27 cellular contexts compared by ENCODE assay signal in genomic region chr3:145448436-145448835, GRCh38.
A peak's percentile ranks its signal among the peaks of the same experiment; 100 is the strongest.
DNase-seq lines count a peak whose midpoint lies in the region; ATAC-seq, FAIRE-seq and TF ChIP-seq lines count a peak whose summit lies in the region.
"Had no signal": no experiment of that assay in that cellular context is flagged by ENCODE, and none has a peak within 500 bp of the region (broad histone marks: within the 10 kb centered on the region; RNA-seq: fewer than 3 reads in every experiment).

No MANE protein-coding gene starts in this region.

- no peak for TF ChIP-seq POLR2A in H54 (IDR thresholded peaks at IDR 0.05; ENCODE audit: low read depth, low read length)
- no peak for TF ChIP-seq POLR2A in GM12892 (IDR thresholded peaks at IDR 0.05; ENCODE audit: low read depth, low read length)

- H2AFZ ChIP-seq in PC-3 (ENCODE audit: low read length): 0 out of 2 replicates have a peak overlapping the region, but pooled peaks have one; percentile 29

- H3K4me2 ChIP-seq in PC-3 (ENCODE audit: low read length): peak overlapping the region; percentile 54
- H3K4me2 ChIP-seq: BLaER1 had no signal

- intact Hi-C loops in PC-3 (cut with micrococcal nuclease): no loop called here

- no peaks in the 10 kb centered on the region for H3K79me2 ChIP-seq in PC-3 (ENCODE audit: low read length)

- no peaks in the 10 kb centered on the region for H3K36me3 Mint-ChIP-seq in stimulated activated effector memory CD8-positive, alpha-beta T cell treated with anti-CD3 and anti-CD28 coated beads, Interleukin-12 subunit alpha, Interleukin-12 subunit beta, amount 100 ng/mL, for 72 hours
- H3K36me3 Mint-ChIP-seq: CD4-positive, CD25-positive, alpha-beta regulatory T cell; T-cell had no signal

- POLR2A ChIA-PET in PC-3 (lab: Charles Lee; ENCODE audit: unreplicated experiment): no interaction called here

- no peaks in the 10 kb centered on the region for H3K27me3 ChIP-seq in PC-3 (ENCODE audit: low read length)
- H3K27me3 ChIP-seq in effector memory CD4-positive, alpha-beta T cell (replicated peaks; ENCODE audit: control insufficient read depth, insufficient read depth, low read length, poor library complexity, severe bottlenecking): no peaks in the 10 kb centered on the region
- H3K27me3 ChIP-seq: BLaER1, MG63 had no signal

- no peak overlapping the region for H3K4me3 ChIP-seq in PC-3 (ENCODE audit: low read length)
- no peak overlapping the region for H3K4me3 ChIP-seq in effector memory CD4-positive, alpha-beta T cell (ENCODE audit: insufficient read depth, low read depth, low read length, poor library complexity, severe bottlenecking)
- H3K4me3 ChIP-seq: BLaER1, K562, MG63 had no signal

- no peak overlapping the region for H3K4me3 Mint-ChIP-seq in stimulated activated effector memory CD8-positive, alpha-beta T cell treated with anti-CD3 and anti-CD28 coated beads, Interleukin-12 subunit alpha, Interleukin-12 subunit beta, amount 100 ng/mL, for 72 hours
- H3K4me3 Mint-ChIP-seq: CD4-positive, CD25-positive, alpha-beta regulatory T cell; HFFc6; T-cell had no signal

- H3K36me3 ChIP-seq in PC-3 (ENCODE audit: low read depth, low read length): no peaks in the 10 kb centered on the region
- H3K36me3 ChIP-seq in effector memory CD4-positive, alpha-beta T cell (ENCODE audit: control insufficient read depth, insufficient read depth, low read length): no peaks in the 10 kb centered on the region
- H3K36me3 ChIP-seq: BLaER1, MG63 had no signal

- CTCF ChIA-PET in PC-3 (lab: Charles Lee): no interaction called here

- no peaks in the 10 kb centered on the region for H3K9me3 ChIP-seq in PC-3 (ENCODE audit: low read length)
- H3K9me3 ChIP-seq in effector memory CD4-positive, alpha-beta T cell (ENCODE audit: control insufficient read depth, low read length): no peaks in the 10 kb centered on the region
- H3K9me3 ChIP-seq: BLaER1, MG63 had no signal

- no peak for TF ChIP-seq CTCF in PC-3 (conservative IDR thresholded peaks at IDR 0.05; ENCODE audit: low read depth, low read length)

- FAIRE-seq in H54 (lab: Jason Lieb, UNC): peak; percentile 76
- no peak for FAIRE-seq in GM12892 (lab: Jason Lieb, UNC)
- FAIRE-seq: A204.1, GM12891, K562 had no signal

- in situ Hi-C loops in Caki2 (cut with HindIII; ENCODE audit: low pct_unique_long_range_greater_than_20kb, low sequenced_read_pairs): no loop called here

- H3K27ac Mint-ChIP-seq in stimulated activated effector memory CD8-positive, alpha-beta T cell treated with anti-CD3 and anti-CD28 coated beads, Interleukin-12 subunit alpha, Interleukin-12 subunit beta, amount 100 ng/mL, for 72 hours: no peak overlapping the region
- H3K27ac Mint-ChIP-seq: CD4-positive, CD25-positive, alpha-beta regulatory T cell; HFFc6; T-cell had no signal

- H3K9me3 Mint-ChIP-seq in stimulated activated effector memory CD8-positive, alpha-beta T cell treated with anti-CD3 and anti-CD28 coated beads, Interleukin-12 subunit alpha, Interleukin-12 subunit beta, amount 100 ng/mL, for 72 hours: peaks cover 9% of the 10 kb centered on the region

- no peaks in the 10 kb centered on the region for H4K20me1 ChIP-seq in PC-3 (ENCODE audit: low read length)
- H4K20me1 ChIP-seq: BLaER1 had no signal

- no peak overlapping the region for H3K9ac ChIP-seq in PC-3 (ENCODE audit: low read length)
- H3K9ac ChIP-seq: BLaER1 had no signal

- no peaks in the 10 kb centered on the region for H3K4me1 Mint-ChIP-seq in stimulated activated effector memory CD8-positive, alpha-beta T cell treated with anti-CD3 and anti-CD28 coated beads, Interleukin-12 subunit alpha, Interleukin-12 subunit beta, amount 100 ng/mL, for 72 hours
- H3K4me1 Mint-ChIP-seq: CD4-positive, CD25-positive, alpha-beta regulatory T cell; T-cell had no signal

- H3K27ac ChIP-seq in PC-3 (ENCODE audit: low read length) (peak overlapping the region; percentile 62), epithelial cell of prostate (no peak overlapping the region)
- no peak overlapping the region for H3K27ac ChIP-seq in effector memory CD4-positive, alpha-beta T cell (ENCODE audit: insufficient read depth, low read length, poor library complexity, severe bottlenecking)
- H3K27ac ChIP-seq: BLaER1, RWPE1 had no signal

- H3K4me1 ChIP-seq in PC-3 (ENCODE audit: insufficient read depth, low read length): peaks cover 26% of the 10 kb centered on the region
- H3K4me1 ChIP-seq in effector memory CD4-positive, alpha-beta T cell (ENCODE audit: control insufficient read depth, insufficient read depth, low read length, poor library complexity, severe bottlenecking): no peaks in the 10 kb centered on the region
- H3K4me1 ChIP-seq: BLaER1 had no signal

- H3F3A ChIP-seq in PC-3 (ENCODE audit: low read length, unreplicated experiment): no peaks in the 10 kb centered on the region

- DNase-seq in Caki2 (ENCODE audit: low read depth): peak; percentile 12
- no peak for DNase-seq in H54 (ENCODE audit: insufficient read length, low spot score)
- DNase-seq in PC-3: peak; percentile 75
- DNase-seq in epithelial cell of prostate (ENCODE audit: low read depth, low spot score): peak; percentile 16
- DNase-seq in GM12892 (ENCODE audit: insufficient read length): no peak
- DNase-seq in stimulated activated effector memory CD8-positive, alpha-beta T cell treated with anti-CD3 and anti-CD28 coated beads, Interleukin-12 subunit alpha, Interleukin-12 subunit beta, amount 100 ng/mL, for 72 hours (ENCODE audit: low spot score in 2 of 2): no peak
- no peak for DNase-seq in effector memory CD4-positive, alpha-beta T cell
- DNase-seq: CD4-positive, CD25-positive, alpha-beta regulatory T cell; DMS79; EL; GF-D8; H7; HFFc6; Kasumi-1; MG63; NCI-H2029; NCI-H510A; NCI-H69; SHP77; T-cell had no signal

- ATAC-seq in PC-3 (peak; percentile 69), HG02885 (IDR thresholded peaks at IDR 0.05; ENCODE audit: poor library complexity, unreplicated experiment) (no peak)
- ATAC-seq in stimulated activated effector memory CD8-positive, alpha-beta T cell treated with anti-CD3 and anti-CD28 coated beads, Interleukin-12 subunit alpha, Interleukin-12 subunit beta, amount 100 ng/mL, for 72 hours: no peak
- ATAC-seq: K562, Panc1, T-cell had no signal

- no TSS peak for BruUV-seq in PC-3 (replicated peaks; lab: Mats Ljungman, UMichigan)

- no peaks in the 10 kb centered on the region for H3K9me2 ChIP-seq in PC-3 (replicated peaks; ENCODE audit: low read length)

Comparison
In these comparisons a context has a peak if more than half of its experiments do, and no peak if none do; other contexts are left out.
1. DNase-seq: peak in Caki2 (single experiment), PC-3 (single experiment) and epithelial cell of prostate (single experiment); none in H54 (single experiment), GM12892 (single experiment), stimulated activated effector memory CD8-positive, alpha-beta T cell treated with anti-CD3 and anti-CD28 coated beads, Interleukin-12 subunit alpha, Interleukin-12 subunit beta, amount 100 ng/mL, for 72 hours (0 of 2) and effector memory CD4-positive, alpha-beta T cell (0 of 3).